Comparison of ENCODE assay signal across 11 cellular contexts in genomic region chr10:89609730-89610393, GRCh38. TPM values are rescaled to one million over a fixed set of nuclear protein-coding genes. Genes with fewer than 3 reads are reported as not detected.
A peak's percentile ranks its signal among the peaks of the same experiment; 100 is the strongest.
DNase-seq lines count a peak whose midpoint lies in the region; ATAC-seq and TF ChIP-seq lines count a peak whose summit lies in the region.
"Had no signal": no experiment of that assay in that cellular context is flagged by ENCODE, and none has a peak within 500 bp of the region (broad histone marks: within the 10 kb centered on the region; RNA-seq: fewer than 3 reads in every experiment).

No MANE protein-coding gene starts in this region.

- TF ChIP-seq CTCF in breast epithelium (IDR thresholded peaks at IDR 0.05) (no peak), tibial artery (IDR thresholded peaks at IDR 0.05) (no peak)

- H3K9me3 ChIP-seq in breast epithelium (no peaks in the 10 kb centered on the region), tibial artery (no peaks in the 10 kb centered on the region)

- peak; percentile 48 to 59 for ATAC-seq in activated CD4-positive, CD25-positive, alpha-beta regulatory T cell treated with anti-CD3 and anti-CD28 coated beads, Interleukin-2, amount 50 U/mL, for 24 hours
- ATAC-seq in GM21390 (IDR thresholded peaks at IDR 0.05; ENCODE audit: unreplicated experiment) (peak; percentile 98), HG03135 (IDR thresholded peaks at IDR 0.05; ENCODE audit: unreplicated experiment) (peak; percentile 75)

- no peaks in the 10 kb centered on the region for H3K4me1 ChIP-seq in breast epithelium
- no peaks in the 10 kb centered on the region for H3K4me1 ChIP-seq in tibial artery

- no peak overlapping the region for H3K4me3 ChIP-seq in breast epithelium
- H3K4me3 ChIP-seq in tibial artery, result no peak overlapping the region

- H3K27ac ChIP-seq in breast epithelium, result no peak overlapping the region
- no peak overlapping the region for H3K27ac ChIP-seq in tibial artery
- H3K27ac ChIP-seq: 22Rv1 had no signal

- H3K27me3 ChIP-seq in breast epithelium, result no peaks in the 10 kb centered on the region
- H3K27me3 ChIP-seq in tibial artery, result no peaks in the 10 kb centered on the region

- H3K36me3 ChIP-seq in breast epithelium (no peaks in the 10 kb centered on the region), tibial artery (peaks cover 12 to 15% (median 14%) of the 10 kb centered on the region in 3 donors)

- intact Hi-C loops in breast epithelium (cut with DNase I; ENCODE audit: low total_unique reads) (no loop called here), tibial artery (cut with DNase I; ENCODE audit: low total_unique reads) (no loop called here)

- TF ChIP-seq POLR2A in erythroblast (IDR thresholded peaks at IDR 0.05; ENCODE audit: low read length) (no peak), breast epithelium (IDR thresholded peaks at IDR 0.05) (no peak)

- DNase-seq in activated CD4-positive, CD25-positive, alpha-beta regulatory T cell (lab: John Stamatoyannopoulos, UW), result no peak
- DNase-seq in erythroblast (lab: John Stamatoyannopoulos, UW), result peak; percentile 51 to 67
- no peak for DNase-seq in NCI-H748 treated with DMSO at 0.1 percent for 48 hours (lab: John Stamatoyannopoulos, UW)
- no peak for DNase-seq in breast epithelium (ENCODE audit: low spot score in 2 of 2)
- DNase-seq in tibial artery, result no peak
- DNase-seq: EL, NCI-H1694 treated with DMSO at 0.1 percent for 48 hours had no signal

RNA-seq across cellular contexts. Expression of gene PANK1, which starts 35.2 kb away (rescaled TPM):
- 1 to 10 TPM; 2.9 to 6.4 (median 5.1) TPM for total RNA-seq in breast epithelium

Comparison
In these comparisons a context has a peak if more than half of its experiments do, and no peak if none do; other contexts are left out.
1. DNase-seq: peak in erythroblast (2 of 2); none in activated CD4-positive, CD25-positive, alpha-beta regulatory T cell (0 of 4), NCI-H748 treated with DMSO at 0.1 percent for 48 hours (single experiment), breast epithelium (0 of 2) and tibial artery (0 of 2).
2. Peak in every context shown above with its lines, with median percentiles within 50 percentile points of each other: ATAC-seq.